8 cellular contexts compared by ENCODE assay signal in the genomic region with DNA sequence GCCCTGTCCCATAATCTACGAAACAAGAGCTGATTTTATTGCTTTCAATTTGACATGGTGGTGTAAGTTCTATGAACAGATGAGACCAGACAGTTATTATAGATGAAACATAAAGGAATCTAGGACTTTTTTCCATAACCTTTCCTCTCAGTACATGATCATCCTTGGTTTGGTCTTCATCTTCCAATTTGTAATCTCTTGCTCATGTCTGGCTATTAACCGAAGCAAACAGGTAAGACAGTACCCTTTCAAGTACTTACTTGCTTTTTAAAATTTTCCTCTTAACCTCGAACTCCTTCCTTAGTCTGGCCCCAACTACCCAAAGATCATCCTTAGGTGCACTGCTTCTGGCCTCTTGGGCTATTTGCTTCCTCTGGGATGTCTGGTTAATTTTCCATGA. TPM values are rescaled to one million over a fixed set of nuclear protein-coding genes. Genes with fewer than 3 reads are reported as not detected.
A peak's percentile ranks its signal among the peaks of the same experiment; 100 is the strongest.
DNase-seq lines count a peak whose midpoint lies in the region; ATAC-seq, FAIRE-seq and TF ChIP-seq lines count a peak whose summit lies in the region.

No MANE protein-coding gene starts in this region.

- H3K4me2 ChIP-seq in DOHH2 (ENCODE audit: low read length): peak overlapping the region; percentile 77

- H3K4me3 ChIP-seq in DOHH2 (ENCODE audit: low read length): peak overlapping the region; percentile 93
- peak overlapping the region; percentile 96 to 98 for H3K4me3 ChIP-seq in duodenal mucosa (ENCODE audit: low read depth in 1 of 2, low read length in 2 of 2)
- peak overlapping the region; percentile 82 for H3K4me3 ChIP-seq in neuron (ENCODE audit: low read length)

- no peak for FAIRE-seq in GM12892 (lab: Jason Lieb, UNC)

- no peak overlapping the region for H3K9ac ChIP-seq in duodenal mucosa (ENCODE audit: low read depth in 1 of 2, low read length in 2 of 2)

- TF ChIP-seq POLR2A in GM12892 (IDR thresholded peaks at IDR 0.05; ENCODE audit: low read depth, low read length): no peak

- H4K20me1 ChIP-seq in DOHH2 (ENCODE audit: control insufficient read depth, insufficient read depth, low read depth, low read length): no peaks in the 10 kb centered on the region; the same call in 1 of the 2 replicates

- no peak overlapping the region for H2AFZ ChIP-seq in neuron (ENCODE audit: low read depth, low read length)

- no peaks in the 10 kb centered on the region for H3K9me2 ChIP-seq in DOHH2 (replicated peaks; ENCODE audit: control insufficient read depth, low read length)

- DNase-seq in OCI-M1 (lab: John Stamatoyannopoulos, UW) (peak; percentile 44), GM12892 (ENCODE audit: insufficient read length) (no peak), NCI-H146 treated with DMSO at 0.1 percent for 48 hours (lab: John Stamatoyannopoulos, UW; ENCODE audit: unreplicated experiment) (no peak)
- DNase-seq in effector CD4-positive, alpha-beta T cell: no peak

- peaks cover 29% of the 10 kb centered on the region for H3F3A ChIP-seq in DOHH2 (ENCODE audit: control insufficient read depth, insufficient read depth)

- no peak for TF ChIP-seq CTCF in DOHH2 (IDR thresholded peaks at IDR 0.05; ENCODE audit: low read depth, low read length, poor library complexity, severe bottlenecking)

- H3K79me2 ChIP-seq in DOHH2 (ENCODE audit: control insufficient read depth, low read length): peaks cover 41% of the 10 kb centered on the region

- H3K27ac ChIP-seq in DOHH2 (ENCODE audit: low read depth, low read length) (no peak overlapping the region), duodenal mucosa (ENCODE audit: low read depth, low read length) (no peak overlapping the region)

- H3K9me3 ChIP-seq in DOHH2 (ENCODE audit: control insufficient read depth, insufficient read depth, low read length): no peaks in the 10 kb centered on the region
- H3K9me3 ChIP-seq in duodenal mucosa (ENCODE audit: control insufficient read depth in 1 of 2, low read length in 2 of 2): no peaks in the 10 kb centered on the region
- H3K9me3 ChIP-seq in neuron (ENCODE audit: low read length): no peaks in the 10 kb centered on the region

- H3K36me3 ChIP-seq in DOHH2 (ENCODE audit: control insufficient read depth, low read length) (peaks cover 57% of the 10 kb centered on the region), duodenal mucosa (ENCODE audit: control insufficient read depth in 1 of 2, insufficient read depth in 2 of 2, low read length in 2 of 2) (peaks cover 0 to 37% of the 10 kb centered on the region in 2 donors), neuron (ENCODE audit: insufficient read depth, low read length) (peaks cover 43% of the 10 kb centered on the region)

- no peaks in the 10 kb centered on the region for H3K27me3 ChIP-seq in DOHH2 (ENCODE audit: control insufficient read depth, low read length)
- H3K27me3 ChIP-seq in duodenal mucosa (ENCODE audit: control insufficient read depth in 1 of 2, insufficient read depth in 2 of 2, low read length in 2 of 2): peaks cover 1 to 9% of the 10 kb centered on the region in 2 donors
- no peaks in the 10 kb centered on the region for H3K27me3 ChIP-seq in neuron (ENCODE audit: insufficient read depth, low read length)

- ATAC-seq in GM18861 (IDR thresholded peaks at IDR 0.05; ENCODE audit: unreplicated experiment): no peak

- H3K4me1 ChIP-seq in DOHH2 (ENCODE audit: control insufficient read depth, low read length): peaks cover 55% of the 10 kb centered on the region
- H3K4me1 ChIP-seq in duodenal mucosa (ENCODE audit: control insufficient read depth in 1 of 2, insufficient read depth in 2 of 2, low read length in 2 of 2): peaks cover 13 to 23% of the 10 kb centered on the region in 2 donors
- H3K4me1 ChIP-seq in neuron (ENCODE audit: insufficient read depth, low read length): peaks cover 25% of the 10 kb centered on the region

RNA-seq across cellular contexts. Expression of a gene that starts 1.2 kb away (rescaled TPM):
- polyA plus RNA-seq in GM12892 (2012; ENCODE audit: missing spikeins): 30.4 TPM

RNA-seq across cellular contexts. Expression of a gene that starts 6.1 kb away (rescaled TPM):
- 137 TPM for polyA plus RNA-seq in GM12892 (2012; ENCODE audit: missing spikeins)

RNA-seq across cellular contexts. Expression of a gene that starts 7.5 kb away (rescaled TPM):
- 4.7 TPM for polyA plus RNA-seq in GM12892 (2012; ENCODE audit: missing spikeins)

RNA-seq across cellular contexts. Expression of a gene that starts 8.9 kb away (rescaled TPM):
- 11.8 TPM for polyA plus RNA-seq in GM12892 (2012; ENCODE audit: missing spikeins)

RNA-seq across cellular contexts. Expression of a gene that starts 20.9 kb away (rescaled TPM):
- polyA plus RNA-seq in GM12892 (2012; ENCODE audit: missing spikeins): 0.19 TPM
